Comparison of ENCODE assay signal across 8 cellular contexts in genomic region chr11:61587951-61588695, GRCh38. TPM values are rescaled to one million over a fixed set of nuclear protein-coding genes. Genes with fewer than 3 reads are reported as not detected.
DNase-seq lines count a peak whose midpoint lies in the region; ATAC-seq, FAIRE-seq and TF ChIP-seq lines count a peak whose summit lies in the region.

No MANE protein-coding gene starts in this region.

- H3K9me3 ChIP-seq in pancreas (no peaks in the 10 kb centered on the region), tibial artery (no peaks in the 10 kb centered on the region)

- no peak for TF ChIP-seq CTCF in GM10248 (IDR thresholded peaks at IDR 0.05; ENCODE audit: control extremely low read depth, extremely low read depth, low read depth, missing control alignments)
- TF ChIP-seq CTCF in fibroblast of pulmonary artery (IDR thresholded peaks at IDR 0.05; ENCODE audit: low read length, missing control alignments) = peak; percentile 12
- TF ChIP-seq CTCF in pancreas (IDR thresholded peaks at IDR 0.05) = no peak
- no peak for TF ChIP-seq CTCF in tibial artery (IDR thresholded peaks at IDR 0.05)

- intact Hi-C loops in activated T-helper 1 cell treated with anti-CD3 and anti-CD28 coated beads, Interleukin-12 subunit alpha, Interleukin-12 subunit beta, Interleukin-2, Interleukin-4 antibody, amounts not matched to agents 30 ng/mL and 10 ng/mL and 1 ng/mL, durations not matched to agents 14 hours and 24 hours and 36 hours (cut with micrococcal nuclease) = no loop called here
- intact Hi-C loops in pancreas (cut with DNase I) = no loop called here
- intact Hi-C loops in tibial artery (cut with DNase I; ENCODE audit: low total_unique reads) = no loop called here

- no peaks in the 10 kb centered on the region for H3K9me3 Mint-ChIP-seq in activated T-helper 1 cell treated with anti-CD3 and anti-CD28 coated beads, Interleukin-12 subunit alpha, Interleukin-12 subunit beta, Interleukin-2, Interleukin-4 antibody, amounts not matched to agents 30 ng/mL and 10 ng/mL and 1 ng/mL, durations not matched to agents 14 hours and 24 hours and 36 hours

- H3K27me3 Mint-ChIP-seq in activated T-helper 1 cell treated with anti-CD3 and anti-CD28 coated beads, Interleukin-12 subunit alpha, Interleukin-12 subunit beta, Interleukin-2, Interleukin-4 antibody, amounts not matched to agents 30 ng/mL and 10 ng/mL and 1 ng/mL, durations not matched to agents 14 hours and 24 hours and 36 hours (ENCODE audit: insufficient read depth) = peaks cover 39% of the 10 kb centered on the region

- no peaks in the 10 kb centered on the region for H3K36me3 ChIP-seq in pancreas
- H3K36me3 ChIP-seq in tibial artery = no peaks in the 10 kb centered on the region

- peak overlapping the region in 3 of 4 donors; percentile 10 to 48 (median 16) for H3K27ac ChIP-seq in pancreas
- H3K27ac ChIP-seq in tibial artery = no peak overlapping the region

- no peak overlapping the region for H3K27ac Mint-ChIP-seq in activated T-helper 1 cell treated with anti-CD3 and anti-CD28 coated beads, Interleukin-12 subunit alpha, Interleukin-12 subunit beta, Interleukin-2, Interleukin-4 antibody, amounts not matched to agents 30 ng/mL and 10 ng/mL and 1 ng/mL, durations not matched to agents 14 hours and 24 hours and 36 hours

- 4 to 5% methylated on average over 25 to 28 of the region's 29 CpGs for WGBS in pancreas, 2 donors

- no peaks in the 10 kb centered on the region for H3K36me3 Mint-ChIP-seq in activated T-helper 1 cell treated with anti-CD3 and anti-CD28 coated beads, Interleukin-12 subunit alpha, Interleukin-12 subunit beta, Interleukin-2, Interleukin-4 antibody, amounts not matched to agents 30 ng/mL and 10 ng/mL and 1 ng/mL, durations not matched to agents 14 hours and 24 hours and 36 hours (ENCODE audit: low read depth)

- H3K4me1 ChIP-seq in pancreas (peaks cover 0 to 4% (median 4%) of the 10 kb centered on the region in 3 donors), tibial artery (peaks cover 0 to 22% (median 17%) of the 10 kb centered on the region in 4 donors)

- peak; percentile 70 to 84 (median 83) for ATAC-seq in pancreas
- no peak for ATAC-seq in GM19023 (IDR thresholded peaks at IDR 0.05; ENCODE audit: unreplicated experiment)

- POLR2A ChIA-PET in GM10248 (lab: Yijun Ruan, JAX) = interaction anchor here (0.7 kb wide), 1 partner anchor 116 kb away, joined by 5 read pairs; no protein-coding TSS in a partner anchor

- peak; percentile 58 for DNase-seq in GM10248 (ENCODE audit: extremely low spot score)
- DNase-seq in NCI-H69 (lab: John Stamatoyannopoulos, UW) = peak; percentile 84
- DNase-seq in activated T-helper 1 cell treated with anti-CD3 and anti-CD28 coated beads, Interleukin-12 subunit alpha, Interleukin-12 subunit beta, Interleukin-2, Interleukin-4 antibody, amounts not matched to agents 30 ng/mL and 10 ng/mL and 1 ng/mL, durations not matched to agents 14 hours and 24 hours and 36 hours (ENCODE audit: low spot score) = peak; percentile 37
- DNase-seq in fibroblast of pulmonary artery (ENCODE audit: low read depth) = no peak
- peak; percentile 55 to 86 (median 78) for DNase-seq in pancreas
- DNase-seq in tibial artery = no peak
- no peak for DNase-seq in NOMO-1 (lab: John Stamatoyannopoulos, UW; ENCODE audit: unreplicated experiment in 2 of 2)

- H3K4me1 Mint-ChIP-seq in activated T-helper 1 cell treated with anti-CD3 and anti-CD28 coated beads, Interleukin-12 subunit alpha, Interleukin-12 subunit beta, Interleukin-2, Interleukin-4 antibody, amounts not matched to agents 30 ng/mL and 10 ng/mL and 1 ng/mL, durations not matched to agents 14 hours and 24 hours and 36 hours (ENCODE audit: low read depth) = peaks cover 5% of the 10 kb centered on the region

- H3K4me3 ChIP-seq in fibroblast of pulmonary artery (replicated peaks; ENCODE audit: low read depth, low read length) (no peak overlapping the region), pancreas (peak overlapping the region; percentile 29 to 60 (median 42)), tibial artery (peak overlapping the region; percentile 47 to 57)

- no peak for FAIRE-seq in pancreas (lab: Jason Lieb, UNC)

- H3K4me3 Mint-ChIP-seq in activated T-helper 1 cell treated with anti-CD3 and anti-CD28 coated beads, Interleukin-12 subunit alpha, Interleukin-12 subunit beta, Interleukin-2, Interleukin-4 antibody, amounts not matched to agents 30 ng/mL and 10 ng/mL and 1 ng/mL, durations not matched to agents 14 hours and 24 hours and 36 hours = no peak overlapping the region

- CTCF ChIA-PET in GM10248 (lab: Yijun Ruan, JAX) = interaction anchor here (0.9 to 1.3 kb wide), 4 partner anchors 12 to 311 kb away, joined by 3 to 4 read pairs (median 4); no protein-coding TSS in a partner anchor

- H3K27me3 ChIP-seq in pancreas = no peaks in the 10 kb centered on the region
- H3K27me3 ChIP-seq in tibial artery = peaks cover 0 to 32% of the 10 kb centered on the region in 2 donors

RNA-seq across cellular contexts. Expression of gene SYT7, which starts 7.2 kb away (rescaled TPM):
- 0.32 and 0.44 TPM in 2 replicates for total RNA-seq in activated T-helper 1 cell treated with anti-CD3 and anti-CD28 coated beads, Interleukin-12 subunit alpha, Interleukin-12 subunit beta, Interleukin-2, Interleukin-4 antibody, amounts not matched to agents 30 ng/mL and 10 ng/mL and 1 ng/mL, durations not matched to agents 14 hours and 24 hours and 36 hours
- 10 to 100 TPM in 3 of 6 donors, 1 to 10 TPM in 3; 4.3 to 17.9 (median 8.7) TPM for total RNA-seq in pancreas
- polyA plus RNA-seq in pancreas = 10 to 100 TPM; 21.0 to 59.4 TPM

Comparison
In these comparisons a context has a peak if more than half of its experiments do, and no peak if none do; other contexts are left out.
1. DNase-seq: peak in GM10248 (single experiment), NCI-H69 (single experiment), activated T-helper 1 cell treated with anti-CD3 and anti-CD28 coated beads, Interleukin-12 subunit alpha, Interleukin-12 subunit beta, Interleukin-2, Interleukin-4 antibody, amounts not matched to agents 30 ng/mL and 10 ng/mL and 1 ng/mL, durations not matched to agents 14 hours and 24 hours and 36 hours (single experiment) and pancreas (6 of 6); none in fibroblast of pulmonary artery (single experiment), tibial artery (0 of 2) and NOMO-1 (0 of 2).
2. H3K27ac ChIP-seq: peak in pancreas (3 of 4); none in tibial artery (0 of 2).